In the genomic region with DNA sequence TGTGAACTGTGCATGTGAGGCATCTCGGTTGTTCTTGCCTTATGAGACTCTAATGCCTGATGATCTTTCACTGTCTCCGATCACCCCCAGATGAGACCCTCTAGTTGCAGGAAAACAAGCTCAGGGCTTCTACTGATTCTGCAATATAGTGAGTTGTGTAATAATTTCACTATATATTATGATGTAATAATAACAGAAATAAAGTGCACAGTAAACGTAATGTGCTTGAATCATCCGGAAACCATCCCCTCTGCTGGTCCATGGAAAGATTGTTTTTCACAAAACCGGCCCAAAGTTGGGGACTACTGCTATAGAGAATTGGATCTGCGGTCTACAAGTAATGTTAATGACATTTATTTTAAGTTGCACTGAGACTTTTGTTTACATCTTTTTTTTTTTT, we compare ENCODE assay signal across 22 cellular contexts.
DNase-seq lines count a peak whose midpoint lies in the region; ATAC-seq and TF ChIP-seq lines count a peak whose summit lies in the region.
"Had no signal": no experiment of that assay in that cellular context is flagged by ENCODE, and none has a peak within 500 bp of the region (broad histone marks: within the 10 kb centered on the region; RNA-seq: fewer than 3 reads in every experiment).

No MANE protein-coding gene starts in this region.

- no CpG with 5 or more reads among the region's 6 CpGs for WGBS in IMR-90 (ENCODE audit: extremely low coverage in 2 of 2, insufficient read length in 1 of 2), 2 experiments
- WGBS in hepatocyte (ENCODE audit: low lambda C conversion rate, missing lambda C conversion rate): 90% methylated on average over 6 of the region's 6 CpGs

- H3K4me3 Mint-ChIP-seq in nephron: no peak overlapping the region
- H3K4me3 Mint-ChIP-seq in natural killer cell treated with Interleukin-12 subunit alpha and Interleukin-12 subunit beta and Interleukin-15 and Interleukin-18, amount 100 ng/mL, for 72 hours: no peak overlapping the region
- H3K4me3 Mint-ChIP-seq: CD4-positive, CD25-positive, alpha-beta regulatory T cell; CD8-positive, alpha-beta memory T cell; HFFc6 had no signal

- TF ChIP-seq RAD21 in IMR-90 (IDR thresholded peaks at IDR 0.05; ENCODE audit: low read length): no peak

- H3K9me3 Mint-ChIP-seq in nephron: peaks cover 14% of the 10 kb centered on the region
- peaks cover 12% of the 10 kb centered on the region for H3K9me3 Mint-ChIP-seq in natural killer cell treated with Interleukin-12 subunit alpha and Interleukin-12 subunit beta and Interleukin-15 and Interleukin-18, amount 100 ng/mL, for 72 hours

- H3K27me3 ChIP-seq in IMR-90 (ENCODE audit: control insufficient read depth, insufficient read depth, low read length) (no peaks in the 10 kb centered on the region), hepatocyte (no peaks in the 10 kb centered on the region)
- H3K27me3 ChIP-seq: BE2C had no signal

- TF ChIP-seq CTCF in IMR-90 (conservative IDR thresholded peaks at IDR 0.05; ENCODE audit: low read depth, low read length) (no peak), NB4 (IDR thresholded peaks at IDR 0.05; ENCODE audit: low read depth, low read length) (no peak), hepatocyte (IDR thresholded peaks at IDR 0.05; ENCODE audit: poor library complexity) (no peak), nephron (IDR thresholded peaks at IDR 0.05; ENCODE audit: unreplicated experiment in 3 of 3) (no peak)

- peak overlapping the region; percentile 6; the same call in 1 of the 2 replicates for H2BK120ac ChIP-seq in IMR-90 (ENCODE audit: low read depth, low read length)

- H4K91ac ChIP-seq in IMR-90 (ENCODE audit: insufficient read depth, low read depth, low read length): no peak overlapping the region

- TF ChIP-seq POLR2A in IMR-90 (IDR thresholded peaks at IDR 0.05; ENCODE audit: low read depth, low read length): no peak
- TF ChIP-seq POLR2A in NB4 (IDR thresholded peaks at IDR 0.05; ENCODE audit: extremely low read depth, insufficient read length): no peak

- peak overlapping the region; percentile 11; the same call in 1 of the 2 replicates for H3K4ac ChIP-seq in IMR-90 (ENCODE audit: low read depth, low read length)

- H4K20me1 ChIP-seq in IMR-90 (ENCODE audit: insufficient read depth, low read length) (no peaks in the 10 kb centered on the region), hepatocyte (ENCODE audit: insufficient read depth, poor library complexity, severe bottlenecking) (no peaks in the 10 kb centered on the region)

- no peak overlapping the region for H3K4me3 ChIP-seq in IMR-90 (ENCODE audit: insufficient read depth, low read depth, low read length)
- no peak overlapping the region for H3K4me3 ChIP-seq in NB4 (ENCODE audit: low read depth, low read length)
- H3K4me3 ChIP-seq in hepatocyte: no peak overlapping the region
- H3K4me3 ChIP-seq: GM12878 had no signal

- peak overlapping the region; percentile 24 to 68 (median 48) for H3K27ac Mint-ChIP-seq in nephron
- H3K27ac Mint-ChIP-seq in natural killer cell treated with Interleukin-12 subunit alpha and Interleukin-12 subunit beta and Interleukin-15 and Interleukin-18, amount 100 ng/mL, for 72 hours: no peak overlapping the region
- H3K27ac Mint-ChIP-seq: CD8-positive, alpha-beta memory T cell; HFFc6 had no signal

- H3K18ac ChIP-seq in IMR-90 (ENCODE audit: low read depth, low read length): no peak overlapping the region

- H2BK20ac ChIP-seq in IMR-90 (ENCODE audit: low read depth, low read length): no peak overlapping the region

- H3K27ac ChIP-seq in IMR-90 (ENCODE audit: insufficient read depth, low read length) (peak overlapping the region; percentile 12; the same call in 1 of the 2 replicates), hepatocyte (peak overlapping the region; percentile 39), substantia nigra (ENCODE audit: low read depth, low read length, poor library complexity, severe bottlenecking) (no peak overlapping the region)

- in situ Hi-C loops in IMR-90 (cut with MboI; ENCODE audit: low sequenced_read_pairs): no loop called here

- H3K79me2 ChIP-seq in hepatocyte: peaks cover 59% of the 10 kb centered on the region

- no peak for ATAC-seq in IMR-90 (ENCODE audit: low read depth)
- ATAC-seq in natural killer cell treated with Interleukin-12 subunit alpha and Interleukin-12 subunit beta and Interleukin-15 and Interleukin-18, amount 100 ng/mL, for 72 hours: no peak
- ATAC-seq: GM12878, HCT116 had no signal

- H3K23ac ChIP-seq in IMR-90 (ENCODE audit: low read depth, low read length): no peak overlapping the region

- H2AFZ ChIP-seq in IMR-90 (replicated peaks; ENCODE audit: low read length, poor library complexity) (no peak overlapping the region), hepatocyte (no peak overlapping the region)

- H3K9me2 ChIP-seq in hepatocyte (replicated peaks; ENCODE audit: insufficient read depth): no peaks in the 10 kb centered on the region

- POLR2A ChIA-PET in IMR-90 (lab: Charles Lee; ENCODE audit: unreplicated experiment): no interaction called here

- H3K36me3 ChIP-seq in IMR-90 (ENCODE audit: control insufficient read depth, insufficient read depth, low read length) (no peaks in the 10 kb centered on the region), hepatocyte (replicated peaks; ENCODE audit: insufficient read depth, low read depth) (no peaks in the 10 kb centered on the region)
- H3K36me3 ChIP-seq: BE2C had no signal

- no peak overlapping the region for H2AK5ac ChIP-seq in IMR-90 (ENCODE audit: low read depth, low read length)

- peak; percentile 29 for DNase-seq in IMR-90
- peak; percentile 20 for DNase-seq in NB4 (ENCODE audit: low read depth)
- DNase-seq in hepatocyte (ENCODE audit: low spot score): no peak
- no peak for DNase-seq in natural killer cell treated with Interleukin-12 subunit alpha and Interleukin-12 subunit beta and Interleukin-15 and Interleukin-18, amount 100 ng/mL, for 72 hours (ENCODE audit: low spot score)
- DNase-seq in substantia nigra (lab: John Stamatoyannopoulos, UW): no peak
- DNase-seq in activated T-cell treated with anti-CD3 and anti-CD28 coated beads for 4 hours: no peak
- DNase-seq: ACHN; BE2C; C1 segment of cervical spinal cord; CD4-positive, CD25-positive, alpha-beta regulatory T cell; CD8-positive, alpha-beta memory T cell; COR-L47; DMS 273 treated with DMSO at 0.1 percent for 48 hours; DMS53; DND-41; EL; GOT3; H7; HFFc6 had no signal

- no peak overlapping the region for H2BK5ac ChIP-seq in IMR-90 (ENCODE audit: low read depth, low read length, poor library complexity, severe bottlenecking)

- peaks cover 21% of the 10 kb centered on the region for H3K36me3 Mint-ChIP-seq in nephron (ENCODE audit: low read depth)
- peaks cover 17% of the 10 kb centered on the region for H3K36me3 Mint-ChIP-seq in natural killer cell treated with Interleukin-12 subunit alpha and Interleukin-12 subunit beta and Interleukin-15 and Interleukin-18, amount 100 ng/mL, for 72 hours
- H3K36me3 Mint-ChIP-seq: CD4-positive, CD25-positive, alpha-beta regulatory T cell had no signal

- intact Hi-C loops in IMR-90 (cut with micrococcal nuclease): loop anchor here (5.0 kb wide), 1 partner anchor 125 kb away; the partner anchor contains the start of gene TPST1

- CTCF ChIA-PET in IMR-90 (lab: Yijun Ruan, JAX): no interaction called here

- BruUV-seq in IMR-90 (replicated peaks; lab: Mats Ljungman, UMichigan): no TSS peak

- H3K4me2 ChIP-seq in IMR-90 (ENCODE audit: low read depth, low read length) (no peak overlapping the region), hepatocyte (no peak overlapping the region)

- dilution Hi-C loops in IMR-90 (cut with HindIII; ENCODE audit: low sequenced_read_pairs, unreplicated experiment): no loop called here

- H3K4me1 ChIP-seq in IMR-90 (ENCODE audit: control insufficient read depth, insufficient read depth, low read length): peaks cover 10% of the 10 kb centered on the region
- H3K4me1 ChIP-seq in hepatocyte (ENCODE audit: insufficient read depth): peaks cover 26% of the 10 kb centered on the region

- H3K14ac ChIP-seq in IMR-90 (replicated peaks; ENCODE audit: low read depth, low read length): no peak overlapping the region

- no peak overlapping the region; a peak in 1 of 4 replicates for H4K8ac ChIP-seq in IMR-90 (ENCODE audit: low read depth in 2 of 2, low read length in 2 of 2)

- peaks cover 8 to 34% of the 10 kb centered on the region in 2 experiments; a peak in 3 of 4 replicates for H3K79me1 ChIP-seq in IMR-90 (ENCODE audit: low read depth in 1 of 2, low read length in 2 of 2)

- H3K4me1 Mint-ChIP-seq in nephron: peaks cover 18% of the 10 kb centered on the region
- no peaks in the 10 kb centered on the region for H3K4me1 Mint-ChIP-seq in natural killer cell treated with Interleukin-12 subunit alpha and Interleukin-12 subunit beta and Interleukin-15 and Interleukin-18, amount 100 ng/mL, for 72 hours (ENCODE audit: low read depth in 2 of 2)
- H3K4me1 Mint-ChIP-seq: CD4-positive, CD25-positive, alpha-beta regulatory T cell; CD8-positive, alpha-beta memory T cell had no signal

- H3K9ac ChIP-seq in IMR-90 (ENCODE audit: low read depth, low read length): no peak overlapping the region

- no peaks in the 10 kb centered on the region for H3K9me1 ChIP-seq in IMR-90 (ENCODE audit: insufficient read depth, low read length)

- no peaks in the 10 kb centered on the region for H3K27me3 Mint-ChIP-seq in nephron (ENCODE audit: low read depth)
- peaks cover 4 to 13% of the 10 kb centered on the region in 2 donors for H3K27me3 Mint-ChIP-seq in natural killer cell treated with Interleukin-12 subunit alpha and Interleukin-12 subunit beta and Interleukin-15 and Interleukin-18, amount 100 ng/mL, for 72 hours
- H3K27me3 Mint-ChIP-seq: CD4-positive, CD25-positive, alpha-beta regulatory T cell had no signal

- H3K9me3 ChIP-seq in IMR-90 (ENCODE audit: control insufficient read depth, insufficient read depth, low read length): peaks cover 2% of the 10 kb centered on the region; the same call in 1 of the 2 replicates
- H3K9me3 ChIP-seq in hepatocyte (ENCODE audit: low read depth): peaks cover 8% of the 10 kb centered on the region
- H3K9me3 ChIP-seq: BE2C had no signal

- H2BK15ac ChIP-seq in IMR-90 (ENCODE audit: low read depth, low read length): no peak overlapping the region

- H4K5ac ChIP-seq in IMR-90 (ENCODE audit: low read depth, low read length): no peak overlapping the region; the same call in 1 of the 2 replicates

- no peak overlapping the region for H3K56ac ChIP-seq in IMR-90 (ENCODE audit: extremely low read depth, insufficient read depth, low read length)

- no peak overlapping the region for H2AK9ac ChIP-seq in IMR-90 (replicated peaks; ENCODE audit: low read depth, low read length, poor library complexity)

TF ChIP-seq in IMR-90, 13 proteins besides CTCF, POLR2A, EP300 and RAD21:
- TF ChIP-seq CEBPB (IDR thresholded peaks at IDR 0.05; ENCODE audit: low read depth, low read length) (peak; percentile 66), RFX5 (IDR thresholded peaks at IDR 0.05; ENCODE audit: low read depth, low read length) (no peak), MXI1 (IDR thresholded peaks at IDR 0.05; ENCODE audit: borderline replicate concordance, low read depth, low read length) (no peak)
TF ChIP-seq in IMR-90: peak in this region for 1.

Comparison
In these comparisons a context has a peak if more than half of its experiments do, and no peak if none do; other contexts are left out.
1. DNase-seq: peak in IMR-90 (single experiment) and NB4 (single experiment); none in hepatocyte (single experiment), natural killer cell treated with Interleukin-12 subunit alpha and Interleukin-12 subunit beta and Interleukin-15 and Interleukin-18, amount 100 ng/mL, for 72 hours (single experiment), substantia nigra (0 of 49) and activated T-cell treated with anti-CD3 and anti-CD28 coated beads for 4 hours (single experiment).
2. H3K27ac Mint-ChIP-seq: peak in nephron (3 of 3); none in natural killer cell treated with Interleukin-12 subunit alpha and Interleukin-12 subunit beta and Interleukin-15 and Interleukin-18, amount 100 ng/mL, for 72 hours (0 of 2).